20 cellular contexts compared by ENCODE assay signal in the genomic region with DNA sequence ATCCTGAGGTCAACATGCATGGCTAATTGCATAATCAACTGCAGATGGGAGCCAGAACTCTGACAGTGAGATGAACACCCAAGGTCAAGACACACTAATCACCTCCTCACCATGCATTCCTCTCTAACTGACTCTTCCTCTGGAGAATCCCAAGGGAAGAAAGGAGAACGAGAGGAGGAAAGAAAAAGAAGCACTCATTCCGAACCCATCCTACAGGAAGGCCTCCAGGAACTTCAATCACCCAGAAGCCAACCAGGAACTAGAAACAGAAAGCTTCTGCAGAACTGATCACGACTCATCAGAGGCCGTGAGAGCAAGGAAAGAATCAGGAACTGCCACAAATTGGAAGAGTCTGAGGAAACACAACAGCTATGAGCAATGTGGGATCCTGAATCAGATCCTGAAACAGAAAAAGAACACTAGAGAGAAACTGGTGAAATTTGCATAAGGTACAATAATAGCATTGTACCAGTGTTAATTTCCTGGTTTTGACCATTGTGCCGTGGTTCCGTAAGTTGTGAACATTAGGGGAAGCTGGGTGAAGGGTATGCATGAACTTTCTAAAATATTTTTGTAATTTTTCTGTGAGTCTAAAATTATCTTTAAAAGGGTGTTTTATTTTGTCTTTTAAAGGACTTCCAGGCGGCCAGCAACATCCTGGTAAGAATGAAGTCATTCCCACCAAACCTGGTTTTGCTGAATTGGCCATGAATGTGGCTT. TPM values are rescaled to one million over a fixed set of nuclear protein-coding genes. Genes with fewer than 3 reads are reported as not detected.
A peak's percentile ranks its signal among the peaks of the same experiment; 100 is the strongest.
DNase-seq lines count a peak whose midpoint lies in the region; ATAC-seq, FAIRE-seq and TF ChIP-seq lines count a peak whose summit lies in the region.
"Had no signal": no experiment of that assay in that cellular context is flagged by ENCODE, and none has a peak within 500 bp of the region (broad histone marks: within the 10 kb centered on the region; RNA-seq: fewer than 3 reads in every experiment).

No MANE protein-coding gene starts in this region.

- peaks cover 19% of the 10 kb centered on the region for H3K4me1 ChIP-seq in ACC112 (ENCODE audit: control insufficient read depth, insufficient read depth, low read length, unreplicated experiment)
- no peaks in the 10 kb centered on the region for H3K4me1 ChIP-seq in RWPE2 (ENCODE audit: insufficient read depth, poor library complexity, severe bottlenecking)
- H3K4me1 ChIP-seq in gastrocnemius medialis = no peaks in the 10 kb centered on the region
- H3K4me1 ChIP-seq: pancreas, upper lobe of right lung had no signal

- no peak for TF ChIP-seq POLR2A in gastrocnemius medialis (IDR thresholded peaks at IDR 0.05)

- FAIRE-seq in frontal cortex (lab: Jason Lieb, UNC) = no peak
- FAIRE-seq: pancreas had no signal

- ATAC-seq in RWPE2 (ENCODE audit: low read depth) = peak; percentile 27; the same call in 1 of the 3 replicates
- no peak for ATAC-seq in GM21390 (IDR thresholded peaks at IDR 0.05; ENCODE audit: unreplicated experiment)
- no peak for ATAC-seq in gastrocnemius medialis
- ATAC-seq: left lobe of liver, Panc1, pancreas, upper lobe of right lung had no signal

- intact Hi-C loops in gastrocnemius medialis (cut with DNase I; ENCODE audit: low total_unique reads) = no loop called here

- DNase-seq in HCEC 1CT (peak; percentile 64), RWPE2 (ENCODE audit: low spot score) (no peak), foreskin fibroblast (peak; percentile 61 to 62), NCI-H2107 treated with DMSO at 0.1 percent for 48 hours (lab: John Stamatoyannopoulos, UW; ENCODE audit: unreplicated experiment) (no peak), frontal cortex (ENCODE audit: low spot score in 2 of 2) (no peak), gastrocnemius medialis (no peak)
- DNase-seq: activated effector memory CD4-positive, alpha-beta T cell treated with Interleukin-2 at 50 U/mL for 16 hours; KBM-7; NCI-H1694 treated with DMSO at 0.1 percent for 48 hours; NCI-H524 treated with DMSO at 0.1 percent for 48 hours; pancreas; spleen; stimulated activated naive CD4-positive, alpha-beta T cell; SW 1271; upper lobe of right lung had no signal

- H3K27ac ChIP-seq in ACC112 (ENCODE audit: low read depth, low read length) (peak overlapping the region; percentile 42), RWPE2 (ENCODE audit: poor library complexity, severe bottlenecking) (no peak overlapping the region), gastrocnemius medialis (no peak overlapping the region)
- H3K27ac ChIP-seq: coronary artery, pancreas, spleen, upper lobe of right lung had no signal

- TF ChIP-seq CTCF in RWPE2 (IDR thresholded peaks at IDR 0.05; ENCODE audit: poor library complexity, severe bottlenecking) (no peak), foreskin fibroblast (IDR thresholded peaks at IDR 0.05; ENCODE audit: low read depth, low read length) (no peak), gastrocnemius medialis (IDR thresholded peaks at IDR 0.05 in 4 of 5, conservative IDR thresholded peaks at IDR 0.05 in 1 of 5) (no peak)

- H3K9me3 ChIP-seq in RWPE2 (ENCODE audit: severe bottlenecking) (peaks cover 2% of the 10 kb centered on the region), gastrocnemius medialis (no peaks in the 10 kb centered on the region)
- H3K9me3 ChIP-seq: pancreas, upper lobe of right lung had no signal

- H3K36me3 ChIP-seq in ACC112 (ENCODE audit: insufficient read depth, low read length) (no peaks in the 10 kb centered on the region), RWPE2 (ENCODE audit: low read depth) (no peaks in the 10 kb centered on the region), gastrocnemius medialis (no peaks in the 10 kb centered on the region)
- H3K36me3 ChIP-seq: pancreas, spleen, upper lobe of right lung had no signal

- H2AFZ ChIP-seq in ACC112 (ENCODE audit: low read length, unreplicated experiment) = no peak overlapping the region

- in situ Hi-C loops in gastrocnemius medialis (cut with MboI; ENCODE audit: low sequenced_read_pairs in 4 of 4) = loop anchor here in 3 of 4 donors (10.0 to 25.0 kb wide), 4 partner anchors 58 to 448 kb away; no protein-coding TSS in a partner anchor

- H3K4me3 ChIP-seq in ACC112 (ENCODE audit: low read depth, low read length) (no peak overlapping the region), RWPE2 (ENCODE audit: severe bottlenecking) (no peak overlapping the region), foreskin fibroblast (ENCODE audit: low read depth in 1 of 2, low read length in 2 of 2) (no peak overlapping the region), gastrocnemius medialis (no peak overlapping the region)
- H3K4me3 ChIP-seq: coronary artery, pancreas, spleen, upper lobe of right lung had no signal

- no peaks in the 10 kb centered on the region for H3K27me3 ChIP-seq in ACC112 (ENCODE audit: insufficient read depth, low read length)
- H3K27me3 ChIP-seq in RWPE2 (ENCODE audit: insufficient read depth, poor library complexity, severe bottlenecking) = no peaks in the 10 kb centered on the region
- H3K27me3 ChIP-seq in gastrocnemius medialis = peaks cover 0 to 2% (median 2%) of the 10 kb centered on the region in 3 donors
- H3K27me3 ChIP-seq: pancreas, upper lobe of right lung had no signal

- H3K79me2 ChIP-seq in ACC112 (ENCODE audit: control insufficient read depth, insufficient read depth, low read length, unreplicated experiment) = no peaks in the 10 kb centered on the region

RNA-seq across cellular contexts. Expression of gene BEAN1, which starts 10.0 kb away (rescaled TPM):
- total RNA-seq in frontal cortex (4.5 TPM), gastrocnemius medialis (not detected)

RNA-seq across cellular contexts. Expression of gene CDH5, which starts 50.6 kb away (rescaled TPM):
- 6.1 TPM for total RNA-seq in frontal cortex
- 10 to 100 TPM; 24.3 to 37.4 (median 31.7) TPM for total RNA-seq in gastrocnemius medialis

Comparison
In these comparisons a context has a peak if more than half of its experiments do, and no peak if none do; other contexts are left out.
1. DNase-seq: peak in HCEC 1CT (single experiment) and foreskin fibroblast (2 of 2); none in RWPE2 (single experiment), NCI-H2107 treated with DMSO at 0.1 percent for 48 hours (single experiment), frontal cortex (0 of 2) and gastrocnemius medialis (0 of 2).